Comparison of ENCODE assay signal across 1 cellular context in genomic region chr16:30921748-30922419, GRCh38.
TF ChIP-seq lines count a peak whose summit lies in the region.

No MANE protein-coding gene starts in this region.

TF ChIP-seq in PFSK-1, 5 proteins besides CTCF, POLR2A, EP300 and RAD21 (continued from another document):
- TF ChIP-seq REST (IDR thresholded peaks at IDR 0.05; ENCODE audit: insufficient read depth in 1 of 2, low read depth in 2 of 2, low read length in 2 of 2), result no peak
TF ChIP-seq in PFSK-1: peak in this region for 2.
